ENCODE assay signal across 9 cellular contexts in the genomic region with DNA sequence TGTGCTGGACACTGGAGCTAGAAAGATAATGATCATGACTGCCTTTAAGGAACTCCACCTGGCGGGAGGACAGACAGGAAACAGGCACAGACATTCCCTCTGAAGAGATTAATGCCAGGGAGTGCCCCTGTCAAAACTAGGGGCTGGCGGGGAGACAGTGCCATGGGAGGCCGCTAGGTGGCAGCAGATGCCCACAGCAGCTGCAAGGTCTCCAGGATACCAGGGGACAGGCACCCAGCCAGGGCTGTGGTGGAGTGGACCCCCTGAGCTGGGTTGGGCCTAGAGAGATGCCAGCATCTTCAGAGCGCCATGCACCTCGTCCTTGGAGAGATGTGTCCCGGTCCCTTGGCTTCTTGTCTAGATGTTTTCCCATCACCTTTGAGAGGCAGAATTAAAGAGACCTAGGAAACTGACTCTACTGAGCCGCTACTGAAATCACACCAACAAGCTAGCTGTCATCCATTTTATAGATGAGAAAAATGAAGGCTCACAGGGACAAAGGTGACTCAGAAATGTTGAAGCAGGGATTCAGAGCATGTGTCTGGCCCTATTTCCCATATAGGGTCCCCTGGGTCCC. TPM values are rescaled to one million over a fixed set of nuclear protein-coding genes. Genes with fewer than 3 reads are reported as not detected.
DNase-seq lines count a peak whose midpoint lies in the region; ATAC-seq, FAIRE-seq and TF ChIP-seq lines count a peak whose summit lies in the region.
"Had no signal": no experiment of that assay in that cellular context is flagged by ENCODE, and none has a peak within 500 bp of the region (broad histone marks: within the 10 kb centered on the region; RNA-seq: fewer than 3 reads in every experiment).

No MANE protein-coding gene starts in this region.

- WGBS in HepG2 (ENCODE audit: low lambda C conversion rate) = 22% methylated on average over 3 of the region's 7 CpGs

- TF ChIP-seq EP300 in HepG2 (IDR thresholded peaks at IDR 0.05; ENCODE audit: low read depth in 2 of 2, low read length in 2 of 2) (no peak), HepG2 (CRISPR knock-in tag; IDR thresholded peaks at IDR 0.05; ENCODE audit: borderline replicate concordance) (no peak)

- no peaks in the 10 kb centered on the region for H3K36me3 Mint-ChIP-seq in activated CD4-positive, alpha-beta T cell treated with anti-CD3 and anti-CD28 coated beads, Interleukin-2, amount 10 ng/mL, durations not matched to agents 24 days and 14 days (ENCODE audit: low read depth)

- in situ Hi-C loops in HepG2 (cut with HindIII; ENCODE audit: extremely low pct_ligation_motif_present, low pct_unique_long_range_greater_than_20kb) = loop anchor here (5.0 kb wide), 1 partner anchor 200 kb away; no protein-coding TSS in a partner anchor

- no peak overlapping the region for H3K9ac ChIP-seq in colonic mucosa (ENCODE audit: low read depth in 2 of 2, low read length in 2 of 2)
- no peak overlapping the region for H3K9ac ChIP-seq in HepG2 (ENCODE audit: insufficient read depth, low read depth, low read length)

- H3K27me3 Mint-ChIP-seq in activated CD4-positive, alpha-beta T cell treated with anti-CD3 and anti-CD28 coated beads, Interleukin-2, amount 10 ng/mL, durations not matched to agents 24 days and 14 days = peaks cover 6% of the 10 kb centered on the region

- H3K4me1 Mint-ChIP-seq in activated CD4-positive, alpha-beta T cell treated with anti-CD3 and anti-CD28 coated beads, Interleukin-2, amount 10 ng/mL, durations not matched to agents 24 days and 14 days = no peaks in the 10 kb centered on the region

- peak; percentile 68 for ATAC-seq in HG03354 (IDR thresholded peaks at IDR 0.05; ENCODE audit: poor library complexity, severe bottlenecking, unreplicated experiment)
- peak; percentile 92 for ATAC-seq in HepG2
- no peak for ATAC-seq in HG03108 (IDR thresholded peaks at IDR 0.05; ENCODE audit: unreplicated experiment)

- H4K20me1 ChIP-seq in HepG2 (ENCODE audit: insufficient read depth, low read length) = no peaks in the 10 kb centered on the region

- H3K4me1 ChIP-seq in colonic mucosa (peaks cover 3% of the 10 kb centered on the region), HepG2 (ENCODE audit: insufficient read depth, low read length) (peaks cover 36% of the 10 kb centered on the region)

- no peak overlapping the region for H2AFZ ChIP-seq in HepG2 (ENCODE audit: low read length)

- POLR2A ChIA-PET in HepG2 (lab: Yijun Ruan, JAX) = interaction anchor here (1.6 kb wide), 1 partner anchor 45 kb away, joined by 4 read pairs; no protein-coding TSS in a partner anchor

- H3K4me3 Mint-ChIP-seq in activated CD4-positive, alpha-beta T cell treated with anti-CD3 and anti-CD28 coated beads, Interleukin-2, amount 10 ng/mL, durations not matched to agents 24 days and 14 days = no peak overlapping the region

- peak; percentile 96 for TF ChIP-seq RAD21 in HepG2 (CRISPR knock-in tag; IDR thresholded peaks at IDR 0.05)

- H3K9me3 ChIP-seq in colonic mucosa (no peaks in the 10 kb centered on the region), HepG2 (ENCODE audit: low read length) (no peaks in the 10 kb centered on the region)

- peak; percentile 64 for FAIRE-seq in HepG2 (lab: Jason Lieb, UNC)

- no peak overlapping the region for H3K27ac Mint-ChIP-seq in activated CD4-positive, alpha-beta T cell treated with anti-CD3 and anti-CD28 coated beads, Interleukin-2, amount 10 ng/mL, durations not matched to agents 24 days and 14 days

- H3K79me2 ChIP-seq in HepG2 (ENCODE audit: insufficient read depth, low read length) = no peaks in the 10 kb centered on the region

- H3K4me2 ChIP-seq in HepG2 (ENCODE audit: low read depth, low read length) = no peak overlapping the region

- H3K4me3 ChIP-seq in colonic mucosa (no peak overlapping the region), HepG2 (replicated peaks in 1 of 3; ENCODE audit: insufficient read depth in 1 of 3, low read depth in 2 of 3, low read length in 3 of 3) (no peak overlapping the region)

- DNase-seq in DMS114 treated with DMSO at 0.1 percent for 48 hours (lab: John Stamatoyannopoulos, UW; ENCODE audit: unreplicated experiment) (peak; percentile 56), NCI-H524 treated with DMSO at 0.1 percent for 48 hours (lab: John Stamatoyannopoulos, UW) (peak; percentile 43), colonic mucosa (peak; percentile 85), HepG2 (ENCODE audit: low spot score) (peak; percentile 60)
- peak; percentile 93 for DNase-seq in activated CD4-positive, alpha-beta T cell treated with anti-CD3 and anti-CD28 coated beads, Interleukin-2, amount 10 ng/mL, durations not matched to agents 24 days and 14 days
- peak; percentile 42 to 79 (median 59) for DNase-seq in stimulated activated CD4-positive, alpha-beta T cell treated with anti-CD3 and anti-CD28 coated beads, TNF-alpha, amount 100 ng/mL, for 1 hour (ENCODE audit: low read depth in 3 of 3, low spot score in 1 of 3)

- no TSS peak for BruUV-seq in HepG2 (replicated peaks; lab: Mats Ljungman, UMichigan)

- H3K27ac ChIP-seq in colonic mucosa (no peak overlapping the region), HepG2 (ENCODE audit: extremely low read length, insufficient read depth, low read length) (no peak overlapping the region)

- H3K27me3 ChIP-seq in colonic mucosa = no peaks in the 10 kb centered on the region
- peaks cover 5 to 29% of the 10 kb centered on the region in 2 experiments; a peak in 3 of 5 replicates for H3K27me3 ChIP-seq in HepG2 (ENCODE audit: control insufficient read depth in 1 of 2, insufficient read depth in 2 of 2, low read length in 2 of 2)

- H3K36me3 ChIP-seq in colonic mucosa (no peaks in the 10 kb centered on the region), HepG2 (replicated peaks in 1 of 2; ENCODE audit: control insufficient read depth in 1 of 2, insufficient read depth in 2 of 2, low read length in 2 of 2) (no peaks in the 10 kb centered on the region)

- no peak for TF ChIP-seq POLR2A in HepG2 (IDR thresholded peaks at IDR 0.05; ENCODE audit: insufficient read depth in 1 of 2, low read depth in 2 of 2, low read length in 2 of 2)

- CTCF ChIA-PET in HepG2 (lab: Yijun Ruan, JAX; ENCODE audit: low intra/inter-chr PET ratio, low total read pairs) = interaction anchor here (0.8 to 2.2 kb wide), 8 partner anchors 44 to 302 kb away, joined by 3 to 48 read pairs (median 5); partner anchors contain the start of gene SNRPE

- no peaks in the 10 kb centered on the region for H3K9me3 Mint-ChIP-seq in activated CD4-positive, alpha-beta T cell treated with anti-CD3 and anti-CD28 coated beads, Interleukin-2, amount 10 ng/mL, durations not matched to agents 24 days and 14 days

- TF ChIP-seq CTCF in colonic mucosa (IDR thresholded peaks at IDR 0.05) (peak; percentile 100), HepG2 (CRISPR knock-in tag; IDR thresholded peaks at IDR 0.05) (peak; percentile 97)

- intact Hi-C loops in activated CD4-positive, alpha-beta T cell treated with anti-CD3 and anti-CD28 coated beads, Interleukin-2, amount 10 ng/mL, durations not matched to agents 24 days and 14 days (cut with micrococcal nuclease) = loop anchor here (1.0 to 5.0 kb wide), 5 partner anchors 45 to 332 kb away; partner anchors contain the start of gene PIK3C2B
- intact Hi-C loops in colonic mucosa (cut with DNase I) (loop anchor here (2.0 to 5.0 kb wide), 2 partner anchors 45 to 202 kb away; no protein-coding TSS in a partner anchor), HepG2 (cut with micrococcal nuclease; ENCODE audit: unreplicated experiment) (loop anchor here (1.0 kb wide), 1 partner anchor 45 kb away; no protein-coding TSS in a partner anchor)

RNA-seq across cellular contexts. Expression of gene REN, which starts 3.6 kb away (rescaled TPM):
- total RNA-seq in activated CD4-positive, alpha-beta T cell treated with anti-CD3 and anti-CD28 coated beads, Interleukin-2, amount 10 ng/mL, durations not matched to agents 24 days and 14 days = not detected in 2 replicates
- under 1 TPM in 1 of 2 donors, not detected in 1; 0.82 TPM for total RNA-seq in colonic mucosa
- not detected in 2 replicates for total RNA-seq in HepG2 (2016; rRNA removed; fragmentation: Illumina TruSeq; extraction: Trizol)
- not detected in 2 replicates for total RNA-seq in HepG2 (2016; cell fraction: cytosol; rRNA removed; fragmentation: Illumina TruSeq; extraction: Trizol; ENCODE audit: low read depth)
- total RNA-seq in HepG2 (2016; cell fraction: insoluble cytoplasmic fraction; rRNA removed; fragmentation: Illumina TruSeq; extraction: Trizol) = not detected in 2 replicates
- total RNA-seq in HepG2 (2016; cell fraction: membrane; rRNA removed; fragmentation: Illumina TruSeq; extraction: Trizol) = not detected in 2 replicates
- total RNA-seq in HepG2 (2016; cell fraction: nucleus; rRNA removed; fragmentation: Illumina TruSeq; extraction: Trizol) = not detected in 2 replicates
- polyA plus RNA-seq in HepG2 (2011; rRNA removed) = 0.05 TPM in 1 of 2 replicates, not detected in the other
- polyA plus RNA-seq in HepG2 (2011; cell fraction: cytosol; rRNA removed) = 0.03 and 0.06 TPM in 2 replicates
- 0.12 and 0.21 TPM in 2 replicates for polyA plus RNA-seq in HepG2 (2011; cell fraction: nucleus; rRNA removed)
- not detected in 2 replicates for polyA plus RNA-seq in HepG2 (2012)
- not detected in 2 replicates for polyA plus RNA-seq in HepG2 (2016; cell fraction: cytosol; fragmentation: Illumina TruSeq; extraction: Trizol; ENCODE audit: low read depth)
- not detected in 2 replicates for polyA plus RNA-seq in HepG2 (2016; cell fraction: insoluble cytoplasmic fraction; fragmentation: Illumina TruSeq; extraction: Trizol; ENCODE audit: low read depth)
- polyA plus RNA-seq in HepG2 (2016; cell fraction: membrane; fragmentation: Illumina TruSeq; extraction: Trizol; ENCODE audit: low read depth) = not detected in 2 replicates
- not detected in 2 replicates for polyA plus RNA-seq in HepG2 (2016; cell fraction: nucleus; fragmentation: Illumina TruSeq; extraction: Trizol; ENCODE audit: insufficient read depth, low read depth)
- not detected in 2 replicates for polyA minus RNA-seq in HepG2 (2011; rRNA and poly(A)+ RNA removed; ENCODE audit: low replicate concordance)
- polyA minus RNA-seq in HepG2 (2011; cell fraction: cytosol; rRNA and poly(A)+ RNA removed) = not detected in 2 replicates
- not detected in 2 replicates for polyA minus RNA-seq in HepG2 (2011; cell fraction: nucleus; rRNA and poly(A)+ RNA removed)
- total RNA-seq: T-helper 2 cell treated with Interferon-gamma antibody and Interleukin-4, amounts not matched to agents 100 ng/mL and 5 ng/mL, for 36 hours had no signal

RNA-seq across cellular contexts. Expression of gene ETNK2, which starts 10.7 kb away (rescaled TPM):
- 0.07 TPM in 1 of 2 replicates, not detected in the other for total RNA-seq in activated CD4-positive, alpha-beta T cell treated with anti-CD3 and anti-CD28 coated beads, Interleukin-2, amount 10 ng/mL, durations not matched to agents 24 days and 14 days
- total RNA-seq in colonic mucosa = 1 to 10 TPM in 1 of 2 donors, under 1 TPM in 1; 0.40 to 1.2 TPM
- 35.3 and 42.8 TPM in 2 replicates for total RNA-seq in HepG2 (2016; rRNA removed; fragmentation: Illumina TruSeq; extraction: Trizol)
- 44.9 and 55.4 TPM in 2 replicates for total RNA-seq in HepG2 (2016; cell fraction: cytosol; rRNA removed; fragmentation: Illumina TruSeq; extraction: Trizol; ENCODE audit: low read depth)
- total RNA-seq in HepG2 (2016; cell fraction: insoluble cytoplasmic fraction; rRNA removed; fragmentation: Illumina TruSeq; extraction: Trizol) = 31.7 and 40.5 TPM in 2 replicates
- total RNA-seq in HepG2 (2016; cell fraction: membrane; rRNA removed; fragmentation: Illumina TruSeq; extraction: Trizol) = 91.7 and 102 TPM in 2 replicates
- total RNA-seq in HepG2 (2016; cell fraction: nucleus; rRNA removed; fragmentation: Illumina TruSeq; extraction: Trizol) = 18.1 and 22.1 TPM in 2 replicates
- polyA plus RNA-seq in HepG2 (2011; rRNA removed) = 15.5 and 23.4 TPM in 2 replicates
- polyA plus RNA-seq in HepG2 (2011; cell fraction: cytosol; rRNA removed) = 13.9 and 23.8 TPM in 2 replicates
- polyA plus RNA-seq in HepG2 (2011; cell fraction: nucleus; rRNA removed) = 5.6 and 10.0 TPM in 2 replicates
- polyA plus RNA-seq in HepG2 (2012) = 18.2 and 18.3 TPM in 2 replicates
- polyA plus RNA-seq in HepG2 (2016; cell fraction: cytosol; fragmentation: Illumina TruSeq; extraction: Trizol; ENCODE audit: low read depth) = 63.9 and 73.6 TPM in 2 replicates
- polyA plus RNA-seq in HepG2 (2016; cell fraction: insoluble cytoplasmic fraction; fragmentation: Illumina TruSeq; extraction: Trizol; ENCODE audit: low read depth) = 38.8 and 47.8 TPM in 2 replicates
- 98.0 and 100 TPM in 2 replicates for polyA plus RNA-seq in HepG2 (2016; cell fraction: membrane; fragmentation: Illumina TruSeq; extraction: Trizol; ENCODE audit: low read depth)
- 24.8 and 26.8 TPM in 2 replicates for polyA plus RNA-seq in HepG2 (2016; cell fraction: nucleus; fragmentation: Illumina TruSeq; extraction: Trizol; ENCODE audit: insufficient read depth, low read depth)
- 1.9 and 16.9 TPM in 2 replicates for polyA minus RNA-seq in HepG2 (2011; rRNA and poly(A)+ RNA removed; ENCODE audit: low replicate concordance)
- polyA minus RNA-seq in HepG2 (2011; cell fraction: cytosol; rRNA and poly(A)+ RNA removed) = 6.6 and 10.3 TPM in 2 replicates
- 4.9 and 9.0 TPM in 2 replicates for polyA minus RNA-seq in HepG2 (2011; cell fraction: nucleus; rRNA and poly(A)+ RNA removed)

RNA-seq across cellular contexts. Expression of gene KISS1, which starts 33.7 kb away (rescaled TPM):
- not detected in 2 replicates for total RNA-seq in activated CD4-positive, alpha-beta T cell treated with anti-CD3 and anti-CD28 coated beads, Interleukin-2, amount 10 ng/mL, durations not matched to agents 24 days and 14 days
- total RNA-seq in colonic mucosa = under 1 TPM in 1 of 2 donors, not detected in 1; 0.91 TPM
- 0.80 TPM in 1 of 2 replicates, not detected in the other for total RNA-seq in HepG2 (2016; rRNA removed; fragmentation: Illumina TruSeq; extraction: Trizol)
- total RNA-seq in HepG2 (2016; cell fraction: cytosol; rRNA removed; fragmentation: Illumina TruSeq; extraction: Trizol; ENCODE audit: low read depth) = 1.4 TPM in 1 of 2 replicates, not detected in the other
- 0.58 and 1.2 TPM in 2 replicates for total RNA-seq in HepG2 (2016; cell fraction: insoluble cytoplasmic fraction; rRNA removed; fragmentation: Illumina TruSeq; extraction: Trizol)
- total RNA-seq in HepG2 (2016; cell fraction: membrane; rRNA removed; fragmentation: Illumina TruSeq; extraction: Trizol) = 1.5 TPM in 2 replicates
- not detected in 2 replicates for total RNA-seq in HepG2 (2016; cell fraction: nucleus; rRNA removed; fragmentation: Illumina TruSeq; extraction: Trizol)
- 0.24 and 0.33 TPM in 2 replicates for polyA plus RNA-seq in HepG2 (2011; rRNA removed)
- polyA plus RNA-seq in HepG2 (2011; cell fraction: cytosol; rRNA removed) = 0.21 and 0.93 TPM in 2 replicates
- 0.76 and 0.81 TPM in 2 replicates for polyA plus RNA-seq in HepG2 (2011; cell fraction: nucleus; rRNA removed)
- not detected in 2 replicates for polyA plus RNA-seq in HepG2 (2012)
- polyA plus RNA-seq in HepG2 (2016; cell fraction: cytosol; fragmentation: Illumina TruSeq; extraction: Trizol; ENCODE audit: low read depth) = 0.86 and 0.96 TPM in 2 replicates
- polyA plus RNA-seq in HepG2 (2016; cell fraction: insoluble cytoplasmic fraction; fragmentation: Illumina TruSeq; extraction: Trizol; ENCODE audit: low read depth) = not detected in 2 replicates
- polyA plus RNA-seq in HepG2 (2016; cell fraction: membrane; fragmentation: Illumina TruSeq; extraction: Trizol; ENCODE audit: low read depth) = 0.51 and 0.60 TPM in 2 replicates
- polyA plus RNA-seq in HepG2 (2016; cell fraction: nucleus; fragmentation: Illumina TruSeq; extraction: Trizol; ENCODE audit: insufficient read depth, low read depth) = not detected in 2 replicates
- not detected in 2 replicates for polyA minus RNA-seq in HepG2 (2011; rRNA and poly(A)+ RNA removed; ENCODE audit: low replicate concordance)
- polyA minus RNA-seq in HepG2 (2011; cell fraction: cytosol; rRNA and poly(A)+ RNA removed) = not detected in 2 replicates
- not detected in 2 replicates for polyA minus RNA-seq in HepG2 (2011; cell fraction: nucleus; rRNA and poly(A)+ RNA removed)
- total RNA-seq: T-helper 2 cell treated with Interferon-gamma antibody and Interleukin-4, amounts not matched to agents 100 ng/mL and 5 ng/mL, for 36 hours had no signal

RNA-seq across cellular contexts. Expression of gene GOLT1A, which starts 51.2 kb away (rescaled TPM):
- not detected in 2 replicates for total RNA-seq in activated CD4-positive, alpha-beta T cell treated with anti-CD3 and anti-CD28 coated beads, Interleukin-2, amount 10 ng/mL, durations not matched to agents 24 days and 14 days
- 10 to 100 TPM in 1 of 2 donors, 1 to 10 TPM in 1; 6.7 to 13.6 TPM for total RNA-seq in colonic mucosa
- 19.4 and 28.0 TPM in 2 replicates for total RNA-seq in HepG2 (2016; rRNA removed; fragmentation: Illumina TruSeq; extraction: Trizol)
- total RNA-seq in HepG2 (2016; cell fraction: cytosol; rRNA removed; fragmentation: Illumina TruSeq; extraction: Trizol; ENCODE audit: low read depth) = 29.6 and 30.2 TPM in 2 replicates
- 19.8 and 27.6 TPM in 2 replicates for total RNA-seq in HepG2 (2016; cell fraction: insoluble cytoplasmic fraction; rRNA removed; fragmentation: Illumina TruSeq; extraction: Trizol)
- total RNA-seq in HepG2 (2016; cell fraction: membrane; rRNA removed; fragmentation: Illumina TruSeq; extraction: Trizol) = 35.4 and 36.5 TPM in 2 replicates
- 16.8 and 19.9 TPM in 2 replicates for total RNA-seq in HepG2 (2016; cell fraction: nucleus; rRNA removed; fragmentation: Illumina TruSeq; extraction: Trizol)
- 25.8 and 32.8 TPM in 2 replicates for polyA plus RNA-seq in HepG2 (2011; rRNA removed)
- polyA plus RNA-seq in HepG2 (2011; cell fraction: cytosol; rRNA removed) = 35.0 and 36.4 TPM in 2 replicates
- 42.2 and 45.6 TPM in 2 replicates for polyA plus RNA-seq in HepG2 (2011; cell fraction: nucleus; rRNA removed)
- polyA plus RNA-seq in HepG2 (2012) = 26.5 and 27.0 TPM in 2 replicates
- polyA plus RNA-seq in HepG2 (2016; cell fraction: cytosol; fragmentation: Illumina TruSeq; extraction: Trizol; ENCODE audit: low read depth) = 37.9 and 41.7 TPM in 2 replicates
- 21.1 and 24.0 TPM in 2 replicates for polyA plus RNA-seq in HepG2 (2016; cell fraction: insoluble cytoplasmic fraction; fragmentation: Illumina TruSeq; extraction: Trizol; ENCODE audit: low read depth)
- 39.7 and 40.2 TPM in 2 replicates for polyA plus RNA-seq in HepG2 (2016; cell fraction: membrane; fragmentation: Illumina TruSeq; extraction: Trizol; ENCODE audit: low read depth)
- 35.0 and 45.5 TPM in 2 replicates for polyA plus RNA-seq in HepG2 (2016; cell fraction: nucleus; fragmentation: Illumina TruSeq; extraction: Trizol; ENCODE audit: insufficient read depth, low read depth)
- 37.1 TPM in 1 of 2 replicates, not detected in the other for polyA minus RNA-seq in HepG2 (2011; rRNA and poly(A)+ RNA removed; ENCODE audit: low replicate concordance)
- 13.6 and 16.0 TPM in 2 replicates for polyA minus RNA-seq in HepG2 (2011; cell fraction: cytosol; rRNA and poly(A)+ RNA removed)
- 7.2 and 9.8 TPM in 2 replicates for polyA minus RNA-seq in HepG2 (2011; cell fraction: nucleus; rRNA and poly(A)+ RNA removed)
- total RNA-seq: T-helper 2 cell treated with Interferon-gamma antibody and Interleukin-4, amounts not matched to agents 100 ng/mL and 5 ng/mL, for 36 hours had no signal

Comparison
In these comparisons a context has a peak if more than half of its experiments do, and no peak if none do; other contexts are left out.
1. DNase-seq: peak in every context shown above with its lines; median percentile 93 in activated CD4-positive, alpha-beta T cell treated with anti-CD3 and anti-CD28 coated beads, Interleukin-2, amount 10 ng/mL, durations not matched to agents 24 days and 14 days; 85 in colonic mucosa; 60 in HepG2; 59 in stimulated activated CD4-positive, alpha-beta T cell treated with anti-CD3 and anti-CD28 coated beads, TNF-alpha, amount 100 ng/mL, for 1 hour; 56 in DMS114 treated with DMSO at 0.1 percent for 48 hours; 43 in NCI-H524 treated with DMSO at 0.1 percent for 48 hours.
2. RNA of gene ETNK2, which starts 10.7 kb away (total RNA-seq): 18.1 to 102 TPM in HepG2; 0.40 to 1.2 TPM in colonic mucosa and 0.07 TPM in activated CD4-positive, alpha-beta T cell treated with anti-CD3 and anti-CD28 coated beads, Interleukin-2, amount 10 ng/mL, durations not matched to agents 24 days and 14 days; every median in the first group is over 4 times any median in the second.